In genomic region chr9:24479696-24480095, GRCh38 we compare ENCODE assay signal across 20 cellular contexts.
"Had no signal": no experiment of that assay in that cellular context is flagged by ENCODE, and none has a peak within 500 bp of the region (broad histone marks: within the 10 kb centered on the region; RNA-seq: fewer than 3 reads in every experiment).

No MANE protein-coding gene starts in this region.

- H3K4me1 ChIP-seq: sigmoid colon, spleen, tibial artery had no signal

- DNase-seq: activated CD4-positive, alpha-beta T cell treated with anti-CD3 and anti-CD28 coated beads, Interleukin-2, amount 10 ng/mL, durations not matched to agents 7 days and 5 days; activated CD8-positive, alpha-beta T cell treated with anti-CD3 and anti-CD28 coated beads, Interleukin-2, amount 10 ng/mL, durations not matched to agents 7 days and 5 days; activated naive CD4-positive, alpha-beta T cell treated with anti-CD3 and anti-CD28 coated beads, Interleukin-2, amount 10 ng/mL, durations not matched to agents 7 days and 5 days; activated naive CD8-positive, alpha-beta T cell treated with anti-CD3 and anti-CD28 coated beads, Interleukin-2, amount 50 U/mL, for 24 hours; activated T-cell treated with anti-CD3 and anti-CD28 coated beads, Interleukin-2, amount 50 U/mL, for 4 hours; aorta; head of caudate nucleus; naive thymus-derived CD8-positive, alpha-beta T cell; nucleus accumbens; posterior cingulate gyrus; sigmoid colon; spleen; stimulated activated CD8-positive, alpha-beta memory T cell treated with anti-CD3 and anti-CD28 coated beads, Interleukin-4, amount 100 ng/mL, for 48 hours; stimulated activated naive CD4-positive, alpha-beta T cell; T1000; tibial artery had no signal

- H3K36me3 ChIP-seq: sigmoid colon, spleen, tibial artery had no signal

- H3K4me1 Mint-ChIP-seq: activated CD4-positive, alpha-beta T cell treated with anti-CD3 and anti-CD28 coated beads, Interleukin-2, amount 10 ng/mL, durations not matched to agents 7 days and 5 days; activated naive CD4-positive, alpha-beta T cell treated with anti-CD3 and anti-CD28 coated beads, Interleukin-2, amount 10 ng/mL, durations not matched to agents 7 days and 5 days; activated naive CD8-positive, alpha-beta T cell treated with anti-CD3 and anti-CD28 coated beads, Interleukin-2, amount 50 U/mL, for 24 hours; central memory CD8-positive, alpha-beta T cell; memory B cell; naive thymus-derived CD8-positive, alpha-beta T cell had no signal

- H3K27me3 ChIP-seq: sigmoid colon, spleen, tibial artery had no signal

- H3K4me3 ChIP-seq: coronary artery, sigmoid colon, spleen, tibial artery had no signal

- FAIRE-seq: frontal cortex had no signal

- H3K27me3 Mint-ChIP-seq: activated CD4-positive, alpha-beta T cell treated with anti-CD3 and anti-CD28 coated beads, Interleukin-2, amount 10 ng/mL, durations not matched to agents 7 days and 5 days; activated naive CD4-positive, alpha-beta T cell treated with anti-CD3 and anti-CD28 coated beads, Interleukin-2, amount 10 ng/mL, durations not matched to agents 7 days and 5 days; activated naive CD8-positive, alpha-beta T cell treated with anti-CD3 and anti-CD28 coated beads, Interleukin-2, amount 50 U/mL, for 24 hours; central memory CD8-positive, alpha-beta T cell; memory B cell; naive thymus-derived CD8-positive, alpha-beta T cell had no signal

- H3K4me3 Mint-ChIP-seq: activated CD4-positive, alpha-beta T cell treated with anti-CD3 and anti-CD28 coated beads, Interleukin-2, amount 10 ng/mL, durations not matched to agents 7 days and 5 days; activated CD8-positive, alpha-beta T cell treated with anti-CD3 and anti-CD28 coated beads, Interleukin-2, amount 10 ng/mL, durations not matched to agents 7 days and 5 days; activated naive CD4-positive, alpha-beta T cell treated with anti-CD3 and anti-CD28 coated beads, Interleukin-2, amount 10 ng/mL, durations not matched to agents 7 days and 5 days; activated naive CD8-positive, alpha-beta T cell treated with anti-CD3 and anti-CD28 coated beads, Interleukin-2, amount 50 U/mL, for 24 hours; activated T-cell treated with anti-CD3 and anti-CD28 coated beads, Interleukin-2, amount 50 U/mL, for 4 hours; central memory CD8-positive, alpha-beta T cell; memory B cell; naive thymus-derived CD8-positive, alpha-beta T cell had no signal

- H3K27ac Mint-ChIP-seq: activated CD4-positive, alpha-beta T cell treated with anti-CD3 and anti-CD28 coated beads, Interleukin-2, amount 10 ng/mL, durations not matched to agents 7 days and 5 days; activated CD8-positive, alpha-beta T cell treated with anti-CD3 and anti-CD28 coated beads, Interleukin-2, amount 10 ng/mL, durations not matched to agents 7 days and 5 days; activated naive CD4-positive, alpha-beta T cell treated with anti-CD3 and anti-CD28 coated beads, Interleukin-2, amount 10 ng/mL, durations not matched to agents 7 days and 5 days; activated naive CD8-positive, alpha-beta T cell treated with anti-CD3 and anti-CD28 coated beads, Interleukin-2, amount 50 U/mL, for 24 hours; memory B cell; naive thymus-derived CD8-positive, alpha-beta T cell had no signal

- H3K36me3 Mint-ChIP-seq: activated naive CD4-positive, alpha-beta T cell treated with anti-CD3 and anti-CD28 coated beads, Interleukin-2, amount 10 ng/mL, durations not matched to agents 7 days and 5 days; memory B cell; naive thymus-derived CD8-positive, alpha-beta T cell had no signal

- H3K27ac ChIP-seq: coronary artery, sigmoid colon, spleen, tibial artery had no signal

- H3K9me3 ChIP-seq: sigmoid colon, tibial artery had no signal
